8 cellular contexts compared by ENCODE assay signal in genomic region chr19:4969292-4969771, GRCh38. TPM values are rescaled to one million over a fixed set of nuclear protein-coding genes. Genes with fewer than 3 reads are reported as not detected.
DNase-seq lines count a peak whose midpoint lies in the region; ATAC-seq, FAIRE-seq and TF ChIP-seq lines count a peak whose summit lies in the region.

No MANE protein-coding gene starts in this region.

- no peak overlapping the region for H2AFZ ChIP-seq in OCI-LY7 (ENCODE audit: low read length)

- no peaks in the 10 kb centered on the region for H4K20me1 ChIP-seq in OCI-LY7 (ENCODE audit: insufficient read depth, low read length)

- POLR2A ChIA-PET in OCI-LY7 (lab: Charles Lee) = interaction anchor here (0.9 kb wide), 1 partner anchor 58 kb away, joined by 3 read pairs; no protein-coding TSS in a partner anchor

- peak; percentile 4 for ATAC-seq in GM19351 (IDR thresholded peaks at IDR 0.05; ENCODE audit: unreplicated experiment)
- no peak for ATAC-seq in GM21381 (IDR thresholded peaks at IDR 0.05; ENCODE audit: unreplicated experiment)

- no peak for TF ChIP-seq EP300 in sigmoid colon (IDR thresholded peaks at IDR 0.05)

- CTCF ChIA-PET in OCI-LY7 (lab: Charles Lee; ENCODE audit: unreplicated experiment) = interaction anchor here (0.6 kb wide), 1 partner anchor 51 kb away, joined by 5 read pairs; no protein-coding TSS in a partner anchor

- peaks cover 21% of the 10 kb centered on the region for H3K36me3 ChIP-seq in OCI-LY7 (ENCODE audit: insufficient read depth, low read length)
- H3K36me3 ChIP-seq in esophagus squamous epithelium = no peaks in the 10 kb centered on the region
- H3K36me3 ChIP-seq in sigmoid colon = no peaks in the 10 kb centered on the region

- peaks cover 34% of the 10 kb centered on the region for H3K4me1 ChIP-seq in OCI-LY7 (ENCODE audit: insufficient read depth, low read length, poor library complexity, severe bottlenecking)
- H3K4me1 ChIP-seq in esophagus squamous epithelium = peaks cover 36 to 58% (median 43%) of the 10 kb centered on the region in 3 donors
- H3K4me1 ChIP-seq in sigmoid colon = peaks cover 0 to 52% (median 42%) of the 10 kb centered on the region in 4 donors

- H3K27me3 ChIP-seq in esophagus squamous epithelium = no peaks in the 10 kb centered on the region
- H3K27me3 ChIP-seq in sigmoid colon = no peaks in the 10 kb centered on the region

- 0% methylated on average over 3 of the region's 54 CpGs; no CpG with 5 or more reads in 1 of the 2 donors for WGBS in esophagus squamous epithelium, 2 donors
- 1% methylated on average over 54 of the region's 54 CpGs for WGBS in sigmoid colon, 2 donors

- H3K79me2 ChIP-seq in OCI-LY7 (ENCODE audit: insufficient read depth, low read depth, low read length) = peaks cover 9% of the 10 kb centered on the region; the same call in 1 of the 2 replicates

- H3K9me2 ChIP-seq in OCI-LY7 (ENCODE audit: insufficient read depth, low read length) = no peaks in the 10 kb centered on the region

- H3K27ac ChIP-seq in OCI-LY7 (ENCODE audit: low read depth, low read length, poor library complexity, severe bottlenecking) = no peak overlapping the region
- peak overlapping the region; percentile 85 to 92 (median 91) for H3K27ac ChIP-seq in esophagus squamous epithelium
- H3K27ac ChIP-seq in sigmoid colon = peak overlapping the region; percentile 66 to 80 (median 70)

- H3K4me3 ChIP-seq in OCI-LY7 (ENCODE audit: low read depth, low read length, poor library complexity, severe bottlenecking) (peak overlapping the region; percentile 85), esophagus squamous epithelium (peak overlapping the region; percentile 51 to 76 (median 72)), sigmoid colon (peak overlapping the region; percentile 66 to 85 (median 78))

- TF ChIP-seq POLR2A in esophagus squamous epithelium (IDR thresholded peaks at IDR 0.05) = no peak
- no peak for TF ChIP-seq POLR2A in sigmoid colon (IDR thresholded peaks at IDR 0.05)

- TF ChIP-seq CTCF in OCI-LY7 (conservative IDR thresholded peaks at IDR 0.05; ENCODE audit: low read length) = no peak
- no peak for TF ChIP-seq CTCF in esophagus squamous epithelium (IDR thresholded peaks at IDR 0.05)
- TF ChIP-seq CTCF in sigmoid colon (IDR thresholded peaks at IDR 0.05) = no peak

- intact Hi-C loops in OCI-LY7 (cut with micrococcal nuclease; ENCODE audit: unreplicated experiment) = loop anchor here (10.0 kb wide), 1 partner anchor 105 kb away; the partner anchor contains the start of gene PLIN3
- intact Hi-C loops in esophagus squamous epithelium (cut with DNase I) = no loop called here
- intact Hi-C loops in sigmoid colon (cut with DNase I) = loop anchor here (2.0 to 5.0 kb wide), 2 partner anchors 61 to 97 kb away; no protein-coding TSS in a partner anchor

- no peak for DNase-seq in OCI-LY7 (ENCODE audit: low spot score)
- DNase-seq in esophagus squamous epithelium (lab: John Stamatoyannopoulos, UW) = no peak
- no peak for DNase-seq in sigmoid colon
- DNase-seq in amygdala (lab: John Stamatoyannopoulos, UW) = no peak
- DNase-seq in activated gamma-delta T cell (lab: John Stamatoyannopoulos, UW) = no peak
- DNase-seq in GM19239 (ENCODE audit: insufficient read length, low spot score) = no peak

- H3K9me3 ChIP-seq in OCI-LY7 (ENCODE audit: low read length) (no peaks in the 10 kb centered on the region), esophagus squamous epithelium (no peaks in the 10 kb centered on the region), sigmoid colon (no peaks in the 10 kb centered on the region)

- no peak for FAIRE-seq in GM19239 (lab: Jason Lieb, UNC)

- no TSS peak for BruUV-seq in OCI-LY7 (replicated peaks; lab: Mats Ljungman, UMichigan)

- H3K4me2 ChIP-seq in OCI-LY7 (ENCODE audit: low read length) = peak overlapping the region; percentile 100

RNA-seq across cellular contexts. Expression of gene KDM4B, which starts 0.4 kb away (rescaled TPM):
- 14.2 and 24.3 TPM in 2 replicates for total RNA-seq in OCI-LY7 (2014; rRNA removed; shearing (Covaris generic))
- 36.3 and 44.2 TPM in 2 replicates for total RNA-seq in OCI-LY7 (2022)
- 10 to 100 TPM; 14.0 to 39.9 (median 19.5) TPM for total RNA-seq in esophagus squamous epithelium
- 10 to 100 TPM; 20.7 to 46.5 (median 28.8) TPM for total RNA-seq in sigmoid colon
- polyA plus RNA-seq in sigmoid colon = 10 to 100 TPM in 2 of 3 donors, 1 to 10 TPM in 1; 7.2 to 24.0 (median 11.3) TPM
